In the genomic region with DNA sequence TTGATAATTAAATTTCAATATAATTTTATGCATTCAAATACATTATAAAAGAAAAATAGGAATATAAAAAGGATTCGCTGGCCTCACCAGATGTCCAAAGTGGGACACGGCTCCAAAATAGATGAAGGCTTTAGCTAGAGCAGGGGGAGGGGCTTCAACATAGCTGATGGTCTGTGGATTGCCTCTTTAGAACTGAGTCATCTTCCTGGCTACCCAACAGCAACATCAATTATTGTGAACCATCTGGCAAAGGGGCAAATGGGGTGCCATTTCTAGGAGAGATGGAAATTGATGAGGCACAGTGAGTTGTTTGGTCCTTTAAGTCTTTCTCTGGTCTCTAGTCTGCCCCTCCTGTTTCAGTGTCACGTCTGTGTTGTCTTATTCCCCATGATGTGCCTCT, we compare ENCODE assay signal across 17 cellular contexts. TPM values are rescaled to one million over a fixed set of nuclear protein-coding genes. Genes with fewer than 3 reads are reported as not detected.
DNase-seq lines count a peak whose midpoint lies in the region; ATAC-seq, FAIRE-seq and TF ChIP-seq lines count a peak whose summit lies in the region.
"Had no signal": no experiment of that assay in that cellular context is flagged by ENCODE, and none has a peak within 500 bp of the region (broad histone marks: within the 10 kb centered on the region; RNA-seq: fewer than 3 reads in every experiment).

No MANE protein-coding gene starts in this region.

- H3K36me3 Mint-ChIP-seq in astrocyte (ENCODE audit: low read depth, unreplicated experiment): no peaks in the 10 kb centered on the region

- no peak for ATAC-seq in GM19467 (IDR thresholded peaks at IDR 0.05; ENCODE audit: unreplicated experiment)
- ATAC-seq: PC-3 had no signal

- H3K27me3 Mint-ChIP-seq in astrocyte (ENCODE audit: low read depth, unreplicated experiment): no peaks in the 10 kb centered on the region
- H3K27me3 Mint-ChIP-seq: CD4-positive, alpha-beta T cell had no signal

- no peaks in the 10 kb centered on the region for H3K9me3 ChIP-seq in astrocyte (ENCODE audit: insufficient read depth, low read depth, low read length)
- H3K9me3 ChIP-seq: Caco-2 had no signal

- FAIRE-seq in astrocyte (lab: Jason Lieb, UNC): no peak

- no peaks in the 10 kb centered on the region for H3K4me1 ChIP-seq in astrocyte (ENCODE audit: insufficient read depth, low read length)
- peaks cover 22% of the 10 kb centered on the region for H3K4me1 ChIP-seq in rectal smooth muscle tissue (ENCODE audit: control insufficient read depth, insufficient read depth, low read length)

- no peaks in the 10 kb centered on the region for H3K79me2 ChIP-seq in astrocyte (ENCODE audit: insufficient read depth, low read length)

- no peak for TF ChIP-seq CTCF in astrocyte (IDR thresholded peaks at IDR 0.05; ENCODE audit: insufficient read depth, low read depth, low read length)

- H4K20me1 ChIP-seq in astrocyte (ENCODE audit: insufficient read depth, low read length): no peaks in the 10 kb centered on the region

- no peak overlapping the region for H3K27ac ChIP-seq in astrocyte (ENCODE audit: low read depth, low read length)
- H3K27ac ChIP-seq in rectal smooth muscle tissue (ENCODE audit: low read depth, low read length): peak overlapping the region; percentile 62
- H3K27ac ChIP-seq: RWPE1 had no signal

- no peak overlapping the region for H3K9ac ChIP-seq in astrocyte (ENCODE audit: low read length)
- no peak overlapping the region for H3K9ac ChIP-seq in rectal smooth muscle tissue (ENCODE audit: low read length)

- H3K4me3 ChIP-seq in astrocyte (ENCODE audit: insufficient read depth, low read depth, low read length) (no peak overlapping the region), rectal smooth muscle tissue (ENCODE audit: low read length) (no peak overlapping the region)

- H3K4me1 Mint-ChIP-seq in astrocyte (ENCODE audit: low read depth, unreplicated experiment): peaks cover 14% of the 10 kb centered on the region

- H3K27me3 ChIP-seq in astrocyte (ENCODE audit: insufficient read depth, low read length) (no peaks in the 10 kb centered on the region), rectal smooth muscle tissue (ENCODE audit: control insufficient read depth, insufficient read depth, low read length) (no peaks in the 10 kb centered on the region)

- no peak overlapping the region for H2AFZ ChIP-seq in astrocyte (ENCODE audit: low read depth, low read length)

- H3K4me2 ChIP-seq in astrocyte (ENCODE audit: low read length): no peak overlapping the region

- no peak overlapping the region for H3K27ac Mint-ChIP-seq in astrocyte (ENCODE audit: unreplicated experiment)
- H3K27ac Mint-ChIP-seq: CD4-positive, alpha-beta T cell had no signal

- DNase-seq in DMS 273 (lab: John Stamatoyannopoulos, UW; ENCODE audit: unreplicated experiment) (peak; percentile 48), NCI-H446 treated with DMSO at 0.1 percent for 48 hours (lab: John Stamatoyannopoulos, UW) (peak; percentile 30), astrocyte (ENCODE audit: low read depth) (peak; percentile 39), HuH-7 (ENCODE audit: low spot score) (no peak), T-helper 2 cell (no peak)
- DNase-seq: Caco-2; CD4-positive, alpha-beta T cell; DMS53; H7; NCI-H1105 treated with DMSO at 0.1 percent for 48 hours; NCI-H1694; NCI-H510A treated with DMSO at 0.1 percent for 48 hours; PC-3 had no signal

- no peaks in the 10 kb centered on the region for H3K36me3 ChIP-seq in astrocyte (ENCODE audit: insufficient read depth, low read length)
- no peaks in the 10 kb centered on the region for H3K36me3 ChIP-seq in rectal smooth muscle tissue (ENCODE audit: control insufficient read depth, insufficient read depth, low read length)

- no peaks in the 10 kb centered on the region for H3K9me3 Mint-ChIP-seq in astrocyte (ENCODE audit: unreplicated experiment)
- H3K9me3 Mint-ChIP-seq: CD4-positive, alpha-beta T cell had no signal

- H3K4me3 Mint-ChIP-seq in astrocyte (ENCODE audit: unreplicated experiment): no peak overlapping the region
- H3K4me3 Mint-ChIP-seq: CD4-positive, alpha-beta T cell had no signal

RNA-seq across cellular contexts. Expression of gene CD180, which starts 44.2 kb away (rescaled TPM):
- not detected in 2 replicates for total RNA-seq in astrocyte
- total RNA-seq: Caco-2, H7, LHCN-M2, PC-3 had no signal

Comparison
In these comparisons a context has a peak if more than half of its experiments do, and no peak if none do; other contexts are left out.
1. DNase-seq: peak in DMS 273 (single experiment), NCI-H446 treated with DMSO at 0.1 percent for 48 hours (single experiment) and astrocyte (single experiment); none in HuH-7 (single experiment) and T-helper 2 cell (0 of 5).